Comparison of ENCODE assay signal across 13 cellular contexts in the genomic region with DNA sequence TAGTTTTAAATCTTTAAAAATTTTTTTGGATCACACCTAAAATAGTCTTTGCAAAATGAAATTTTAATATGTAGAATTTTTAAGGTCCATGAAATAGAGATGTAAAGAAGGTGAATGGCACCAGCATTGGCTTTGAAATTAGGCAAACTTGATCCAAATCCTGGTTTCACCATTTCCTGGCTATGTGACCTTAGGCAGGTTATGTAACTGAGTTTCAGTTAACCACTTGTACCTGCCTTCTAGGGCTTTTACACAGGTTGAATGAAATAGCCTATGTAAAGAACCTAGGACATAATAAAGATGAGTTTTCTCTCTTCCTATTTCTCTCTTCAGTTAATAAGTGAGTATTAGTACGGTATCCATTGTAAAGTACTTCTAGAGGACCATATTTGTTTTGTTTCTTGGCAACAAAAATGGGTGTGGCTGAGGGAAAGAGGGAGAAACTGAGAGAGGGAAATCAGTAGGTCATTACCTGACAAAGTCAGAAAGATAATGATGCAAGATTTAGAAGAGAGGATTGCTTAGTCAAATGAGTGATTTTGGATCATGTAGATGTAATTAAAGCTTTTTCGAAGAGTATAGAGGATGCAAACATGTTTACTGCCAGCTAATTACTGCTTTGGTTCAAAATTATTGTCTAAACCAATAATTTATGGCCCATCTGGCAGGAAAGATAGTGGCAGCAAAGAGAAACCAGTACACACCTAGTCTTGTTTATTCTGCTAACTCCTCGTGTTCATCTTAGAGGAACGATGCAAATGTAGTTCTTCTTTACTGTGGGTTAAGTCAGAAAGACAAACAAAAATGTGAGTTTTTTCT.
DNase-seq lines count a peak whose midpoint lies in the region; ATAC-seq and TF ChIP-seq lines count a peak whose summit lies in the region.
"Had no signal": no experiment of that assay in that cellular context is flagged by ENCODE, and none has a peak within 500 bp of the region (broad histone marks: within the 10 kb centered on the region; RNA-seq: fewer than 3 reads in every experiment).

No MANE protein-coding gene starts in this region.

- no peak for TF ChIP-seq CTCF in left ventricle myocardium inferior (IDR thresholded peaks at IDR 0.05; ENCODE audit: borderline replicate concordance)
- no peak for TF ChIP-seq CTCF in foreskin keratinocyte (conservative IDR thresholded peaks at IDR 0.05)
- no peak for TF ChIP-seq CTCF in uterus (IDR thresholded peaks at IDR 0.05)

- no peaks in the 10 kb centered on the region for H3K36me3 ChIP-seq in left ventricle myocardium inferior
- no peaks in the 10 kb centered on the region for H3K36me3 ChIP-seq in uterus
- H3K36me3 ChIP-seq: Peyer's patch had no signal

- H3K27me3 ChIP-seq in left ventricle myocardium inferior (ENCODE audit: low read depth) (no peaks in the 10 kb centered on the region), foreskin keratinocyte (no peaks in the 10 kb centered on the region), uterus (no peaks in the 10 kb centered on the region)
- H3K27me3 ChIP-seq: Peyer's patch had no signal

- H3K9me3 ChIP-seq in left ventricle myocardium inferior (replicated peaks) (no peaks in the 10 kb centered on the region), uterus (no peaks in the 10 kb centered on the region)
- H3K9me3 ChIP-seq: Peyer's patch had no signal

- no peak for TF ChIP-seq POLR2A in uterus (IDR thresholded peaks at IDR 0.05)

- peak overlapping the region; percentile 66 for H3K27ac ChIP-seq in left ventricle myocardium inferior (replicated peaks)
- H3K27ac ChIP-seq in foreskin keratinocyte, result peak overlapping the region; percentile 68
- H3K27ac ChIP-seq in uterus, result peak overlapping the region; percentile 88 to 99
- H3K27ac ChIP-seq: GM23248 had no signal

- DNase-seq in left ventricle myocardium inferior, result no peak
- no peak for DNase-seq in Right ventricle myocardium inferior (ENCODE audit: missing footprints)
- DNase-seq in NCI-H748 treated with DMSO at 0.1 percent for 48 hours (lab: John Stamatoyannopoulos, UW), result peak; percentile 65
- DNase-seq in foreskin keratinocyte, result no peak
- no peak for DNase-seq in uterus
- no peak for DNase-seq in inferior parietal cortex (ENCODE audit: extremely low spot score)
- DNase-seq in NCI-H524 (lab: John Stamatoyannopoulos, UW), result no peak
- DNase-seq in activated T-cell treated with anti-CD3 and anti-CD28 coated beads, Interleukin-2, amount 50 U/mL, for 1 hour, result no peak
- DNase-seq: amniotic stem cell; GM23248; NCI-H1048; Peyer's patch; stimulated activated naive CD4-positive, alpha-beta T cell had no signal

- no peak overlapping the region for H3K4me3 ChIP-seq in left ventricle myocardium inferior
- no peak overlapping the region for H3K4me3 ChIP-seq in uterus
- H3K4me3 ChIP-seq: GM23248, Peyer's patch had no signal

- H3K4me1 ChIP-seq in left ventricle myocardium inferior (peaks cover 100% of the 10 kb centered on the region), foreskin keratinocyte (peaks cover 45% of the 10 kb centered on the region), uterus (peaks cover 0 to 29% of the 10 kb centered on the region in 2 donors)

- intact Hi-C loops in left ventricle myocardium inferior (cut with micrococcal nuclease), result no loop called here
- intact Hi-C loops in Right ventricle myocardium inferior (cut with DNase I), result no loop called here
- intact Hi-C loops in uterus (cut with DNase I; ENCODE audit: low total_unique reads), result no loop called here

- ATAC-seq in Right ventricle myocardium inferior (no peak), foreskin keratinocyte (no peak)
